In the genomic region with DNA sequence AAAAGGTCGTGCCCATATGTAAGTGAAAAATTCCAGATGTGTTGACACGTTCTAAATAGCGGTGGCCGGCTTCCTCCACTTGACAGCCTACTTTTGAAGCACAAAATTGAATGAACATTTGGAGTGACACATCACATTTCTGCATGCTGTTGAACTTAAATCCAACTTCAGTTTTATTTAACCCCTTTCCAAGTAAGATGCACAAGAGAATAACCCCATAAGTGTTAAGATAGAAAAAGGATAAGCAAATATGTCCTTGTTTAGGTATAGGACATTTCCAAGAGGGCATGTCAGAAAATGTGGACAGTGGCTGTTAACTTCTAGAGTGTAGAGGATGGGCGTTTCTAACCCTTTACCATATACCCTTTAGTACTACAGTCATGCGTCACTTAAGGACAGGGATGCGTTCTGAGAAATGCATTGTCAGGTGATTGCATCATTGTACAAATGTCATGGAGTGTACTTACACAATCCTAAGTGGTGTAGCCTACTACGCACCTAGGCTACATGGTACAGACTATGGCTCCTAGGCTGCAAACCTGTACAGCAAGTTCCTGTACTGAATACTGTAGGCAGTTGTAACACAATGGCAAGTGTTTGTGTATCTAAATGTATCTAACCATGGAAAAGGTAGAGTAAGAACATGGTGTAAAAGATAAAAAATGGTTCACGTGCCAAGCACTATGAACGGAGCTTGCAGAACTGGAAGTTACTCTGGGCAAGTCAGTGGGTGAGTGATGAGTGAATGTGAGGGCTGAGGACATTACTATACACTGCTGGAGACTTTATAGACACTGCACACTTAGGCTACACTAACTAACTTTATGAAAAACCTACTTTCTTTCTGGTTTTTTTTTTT, we compare ENCODE assay signal across 1 cellular context.
TF ChIP-seq lines count a peak whose summit lies in the region.

No MANE protein-coding gene starts in this region.

TF ChIP-seq in K562, 482 proteins besides CTCF, POLR2A, EP300 and RAD21 (continued from another document):
- TF ChIP-seq, protein P1, sequence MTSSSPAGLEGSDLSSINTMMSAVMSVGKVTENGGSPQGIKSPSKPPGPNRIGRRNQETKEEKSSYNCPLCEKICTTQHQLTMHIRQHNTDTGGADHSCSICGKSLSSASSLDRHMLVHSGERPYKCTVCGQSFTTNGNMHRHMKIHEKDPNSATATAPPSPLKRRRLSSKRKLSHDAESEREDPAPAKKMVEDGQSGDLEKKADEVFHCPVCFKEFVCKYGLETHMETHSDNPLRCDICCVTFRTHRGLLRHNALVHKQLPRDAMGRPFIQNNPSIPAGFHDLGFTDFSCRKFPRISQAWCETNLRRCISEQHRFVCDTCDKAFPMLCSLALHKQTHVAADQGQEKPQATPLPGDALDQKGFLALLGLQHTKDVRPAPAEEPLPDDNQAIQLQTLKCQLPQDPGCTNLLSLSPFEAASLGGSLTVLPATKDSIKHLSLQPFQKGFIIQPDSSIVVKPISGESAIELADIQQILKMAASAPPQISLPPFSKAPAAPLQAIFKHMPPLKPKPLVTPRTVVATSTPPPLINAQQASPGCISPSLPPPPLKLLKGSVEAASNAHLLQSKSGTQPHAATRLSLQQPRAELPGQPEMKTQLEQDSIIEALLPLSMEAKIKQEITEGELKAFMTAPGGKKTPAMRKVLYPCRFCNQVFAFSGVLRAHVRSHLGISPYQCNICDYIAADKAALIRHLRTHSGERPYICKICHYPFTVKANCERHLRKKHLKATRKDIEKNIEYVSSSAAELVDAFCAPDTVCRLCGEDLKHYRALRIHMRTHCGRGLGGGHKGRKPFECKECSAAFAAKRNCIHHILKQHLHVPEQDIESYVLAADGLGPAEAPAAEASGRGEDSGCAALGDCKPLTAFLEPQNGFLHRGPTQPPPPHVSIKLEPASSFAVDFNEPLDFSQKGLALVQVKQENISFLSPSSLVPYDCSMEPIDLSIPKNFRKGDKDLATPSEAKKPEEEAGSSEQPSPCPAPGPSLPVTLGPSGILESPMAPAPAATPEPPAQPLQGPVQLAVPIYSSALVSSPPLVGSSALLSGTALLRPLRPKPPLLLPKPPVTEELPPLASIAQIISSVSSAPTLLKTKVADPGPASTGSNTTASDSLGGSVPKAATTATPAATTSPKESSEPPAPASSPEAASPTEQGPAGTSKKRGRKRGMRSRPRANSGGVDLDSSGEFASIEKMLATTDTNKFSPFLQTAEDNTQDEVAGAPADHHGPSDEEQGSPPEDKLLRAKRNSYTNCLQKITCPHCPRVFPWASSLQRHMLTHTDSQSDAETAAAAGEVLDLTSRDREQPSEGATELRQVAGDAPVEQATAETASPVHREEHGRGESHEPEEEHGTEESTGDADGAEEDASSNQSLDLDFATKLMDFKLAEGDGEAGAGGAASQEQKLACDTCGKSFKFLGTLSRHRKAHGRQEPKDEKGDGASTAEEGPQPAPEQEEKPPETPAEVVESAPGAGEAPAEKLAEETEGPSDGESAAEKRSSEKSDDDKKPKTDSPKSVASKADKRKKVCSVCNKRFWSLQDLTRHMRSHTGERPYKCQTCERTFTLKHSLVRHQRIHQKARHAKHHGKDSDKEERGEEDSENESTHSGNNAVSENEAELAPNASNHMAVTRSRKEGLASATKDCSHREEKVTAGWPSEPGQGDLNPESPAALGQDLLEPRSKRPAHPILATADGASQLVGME (CRISPR knock-in tag; IDR thresholded peaks at IDR 0.05) = peak; percentile 91
- no peak for TF ChIP-seq NFIC (IDR thresholded peaks at IDR 0.05)
- TF ChIP-seq, protein P2, sequence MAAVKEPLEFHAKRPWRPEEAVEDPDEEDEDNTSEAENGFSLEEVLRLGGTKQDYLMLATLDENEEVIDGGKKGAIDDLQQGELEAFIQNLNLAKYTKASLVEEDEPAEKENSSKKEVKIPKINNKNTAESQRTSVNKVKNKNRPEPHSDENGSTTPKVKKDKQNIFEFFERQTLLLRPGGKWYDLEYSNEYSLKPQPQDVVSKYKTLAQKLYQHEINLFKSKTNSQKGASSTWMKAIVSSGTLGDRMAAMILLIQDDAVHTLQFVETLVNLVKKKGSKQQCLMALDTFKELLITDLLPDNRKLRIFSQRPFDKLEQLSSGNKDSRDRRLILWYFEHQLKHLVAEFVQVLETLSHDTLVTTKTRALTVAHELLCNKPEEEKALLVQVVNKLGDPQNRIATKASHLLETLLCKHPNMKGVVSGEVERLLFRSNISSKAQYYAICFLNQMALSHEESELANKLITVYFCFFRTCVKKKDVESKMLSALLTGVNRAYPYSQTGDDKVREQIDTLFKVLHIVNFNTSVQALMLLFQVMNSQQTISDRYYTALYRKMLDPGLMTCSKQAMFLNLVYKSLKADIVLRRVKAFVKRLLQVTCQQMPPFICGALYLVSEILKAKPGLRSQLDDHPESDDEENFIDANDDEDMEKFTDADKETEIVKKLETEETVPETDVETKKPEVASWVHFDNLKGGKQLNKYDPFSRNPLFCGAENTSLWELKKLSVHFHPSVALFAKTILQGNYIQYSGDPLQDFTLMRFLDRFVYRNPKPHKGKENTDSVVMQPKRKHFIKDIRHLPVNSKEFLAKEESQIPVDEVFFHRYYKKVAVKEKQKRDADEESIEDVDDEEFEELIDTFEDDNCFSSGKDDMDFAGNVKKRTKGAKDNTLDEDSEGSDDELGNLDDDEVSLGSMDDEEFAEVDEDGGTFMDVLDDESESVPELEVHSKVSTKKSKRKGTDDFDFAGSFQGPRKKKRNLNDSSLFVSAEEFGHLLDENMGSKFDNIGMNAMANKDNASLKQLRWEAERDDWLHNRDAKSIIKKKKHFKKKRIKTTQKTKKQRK (IDR thresholded peaks at IDR 0.05; ENCODE audit: borderline replicate concordance, low read depth, low read length) = no peak
- TF ChIP-seq ZNF586 (CRISPR knock-in tag; conservative IDR thresholded peaks at IDR 0.05) = no peak
- TF ChIP-seq SAFB (IDR thresholded peaks at IDR 0.05; ENCODE audit: borderline replicate concordance, low read depth, low read length) = no peak
- TF ChIP-seq ELF4 (CRISPR knock-in tag; IDR thresholded peaks at IDR 0.05) = peak; percentile 65; the same call in 1 of the 2 replicates
- TF ChIP-seq, protein P3, sequence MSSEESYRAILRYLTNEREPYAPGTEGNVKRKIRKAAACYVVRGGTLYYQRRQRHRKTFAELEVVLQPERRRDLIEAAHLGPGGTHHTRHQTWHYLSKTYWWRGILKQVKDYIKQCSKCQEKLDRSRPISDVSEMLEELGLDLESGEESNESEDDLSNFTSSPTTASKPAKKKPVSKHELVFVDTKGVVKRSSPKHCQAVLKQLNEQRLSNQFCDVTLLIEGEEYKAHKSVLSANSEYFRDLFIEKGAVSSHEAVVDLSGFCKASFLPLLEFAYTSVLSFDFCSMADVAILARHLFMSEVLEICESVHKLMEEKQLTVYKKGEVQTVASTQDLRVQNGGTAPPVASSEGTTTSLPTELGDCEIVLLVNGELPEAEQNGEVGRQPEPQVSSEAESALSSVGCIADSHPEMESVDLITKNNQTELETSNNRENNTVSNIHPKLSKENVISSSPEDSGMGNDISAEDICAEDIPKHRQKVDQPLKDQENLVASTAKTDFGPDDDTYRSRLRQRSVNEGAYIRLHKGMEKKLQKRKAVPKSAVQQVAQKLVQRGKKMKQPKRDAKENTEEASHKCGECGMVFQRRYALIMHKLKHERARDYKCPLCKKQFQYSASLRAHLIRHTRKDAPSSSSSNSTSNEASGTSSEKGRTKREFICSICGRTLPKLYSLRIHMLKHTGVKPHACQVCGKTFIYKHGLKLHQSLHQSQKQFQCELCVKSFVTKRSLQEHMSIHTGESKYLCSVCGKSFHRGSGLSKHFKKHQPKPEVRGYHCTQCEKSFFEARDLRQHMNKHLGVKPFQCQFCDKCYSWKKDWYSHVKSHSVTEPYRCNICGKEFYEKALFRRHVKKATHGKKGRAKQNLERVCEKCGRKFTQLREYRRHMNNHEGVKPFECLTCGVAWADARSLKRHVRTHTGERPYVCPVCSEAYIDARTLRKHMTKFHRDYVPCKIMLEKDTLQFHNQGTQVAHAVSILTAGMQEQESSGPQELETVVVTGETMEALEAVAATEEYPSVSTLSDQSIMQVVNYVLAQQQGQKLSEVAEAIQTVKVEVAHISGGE (CRISPR knock-in tag; IDR thresholded peaks at IDR 0.05) = no peak
- peak; percentile 61 for TF ChIP-seq RBFOX2 (IDR thresholded peaks at IDR 0.05; ENCODE audit: low read depth, low read length)
- TF ChIP-seq ZC3H11A (IDR thresholded peaks at IDR 0.05; ENCODE audit: low read depth, low read length) = no peak
- peak in 1 of 2 experiments; percentile 83; a peak in 2 of 4 replicates for TF ChIP-seq RCOR1 (IDR thresholded peaks at IDR 0.05; ENCODE audit: borderline replicate concordance in 1 of 2, low read depth in 2 of 2, low read length in 2 of 2)
TF ChIP-seq in K562: peak in this region for 196.
